In genomic region chr6:63307581-63308246, GRCh38 we compare ENCODE assay signal across 8 cellular contexts. TPM values are rescaled to one million over a fixed set of nuclear protein-coding genes. Genes with fewer than 3 reads are reported as not detected.
DNase-seq lines count a peak whose midpoint lies in the region; ATAC-seq and TF ChIP-seq lines count a peak whose summit lies in the region.

No MANE protein-coding gene starts in this region.

- no peaks in the 10 kb centered on the region for H3K4me1 Mint-ChIP-seq in glutamatergic neuron (ENCODE audit: low read depth, unreplicated experiment)

- no peaks in the 10 kb centered on the region for H3K36me3 ChIP-seq in upper lobe of right lung
- H3K36me3 ChIP-seq in sigmoid colon = no peaks in the 10 kb centered on the region

- H3K27me3 Mint-ChIP-seq in glutamatergic neuron (ENCODE audit: unreplicated experiment) = no peaks in the 10 kb centered on the region

- H3K9me3 ChIP-seq in upper lobe of right lung (no peaks in the 10 kb centered on the region), sigmoid colon (no peaks in the 10 kb centered on the region)

- H3K27me3 ChIP-seq in upper lobe of right lung = no peaks in the 10 kb centered on the region
- no peaks in the 10 kb centered on the region for H3K27me3 ChIP-seq in sigmoid colon

- H3K4me1 ChIP-seq in upper lobe of right lung (no peaks in the 10 kb centered on the region), sigmoid colon (no peaks in the 10 kb centered on the region)

- H3K4me3 ChIP-seq in fibroblast of villous mesenchyme (ENCODE audit: low read depth, low read length) = peak overlapping the region; percentile 29
- no peak overlapping the region for H3K4me3 ChIP-seq in upper lobe of right lung
- H3K4me3 ChIP-seq in sigmoid colon = no peak overlapping the region

- TF ChIP-seq CTCF in fibroblast of villous mesenchyme (IDR thresholded peaks at IDR 0.05; ENCODE audit: insufficient read depth, low read depth, low read length) (peak; percentile 54), upper lobe of right lung (IDR thresholded peaks at IDR 0.05) (no peak), glutamatergic neuron (IDR thresholded peaks at IDR 0.05; ENCODE audit: partially characterized antibody, unreplicated experiment) (no peak), sigmoid colon (IDR thresholded peaks at IDR 0.05) (peak in 1 of 4 experiments; percentile 10)

- H3K27ac Mint-ChIP-seq in glutamatergic neuron (ENCODE audit: unreplicated experiment) = no peak overlapping the region

- ATAC-seq in GM21447 (IDR thresholded peaks at IDR 0.05; ENCODE audit: unreplicated experiment) = peak; percentile 89
- peak; percentile 93 for ATAC-seq in HG03565 (IDR thresholded peaks at IDR 0.05; ENCODE audit: unreplicated experiment)
- peak; percentile 75 for ATAC-seq in upper lobe of right lung

- H3K36me3 Mint-ChIP-seq in glutamatergic neuron (ENCODE audit: unreplicated experiment) = no peaks in the 10 kb centered on the region

- 70 to 75% methylated on average over 3 of the region's 3 CpGs for WGBS in sigmoid colon, 2 donors

- TF ChIP-seq POLR2A in sigmoid colon (IDR thresholded peaks at IDR 0.05) = no peak

- H3K4me3 Mint-ChIP-seq in glutamatergic neuron (ENCODE audit: unreplicated experiment) = no peak overlapping the region

- H3K27ac ChIP-seq in upper lobe of right lung (no peak overlapping the region), sigmoid colon (no peak overlapping the region)

- no peak for TF ChIP-seq EP300 in sigmoid colon (IDR thresholded peaks at IDR 0.05)

- H3K9me3 Mint-ChIP-seq in glutamatergic neuron (ENCODE audit: unreplicated experiment) = no peaks in the 10 kb centered on the region

- intact Hi-C loops in upper lobe of right lung (cut with DNase I) = no loop called here
- intact Hi-C loops in sigmoid colon (cut with DNase I) = no loop called here

- peak; percentile 9 for DNase-seq in GM04504 (ENCODE audit: low read depth)
- peak; percentile 39 for DNase-seq in RPMI7951 (ENCODE audit: low read depth)
- DNase-seq in fibroblast of villous mesenchyme (ENCODE audit: low read depth) = peak; percentile 57
- no peak for DNase-seq in upper lobe of right lung
- DNase-seq in glutamatergic neuron = no peak
- DNase-seq in sigmoid colon = no peak

RNA-seq across cellular contexts. Expression of gene LGSN, which starts 12.1 kb away (rescaled TPM):
- not detected in 2 replicates for total RNA-seq in RPMI7951 (2014; rRNA removed; shearing (Covaris generic))
- total RNA-seq in fibroblast of villous mesenchyme = under 0.01 and 0.32 TPM in 2 replicates
- 0.38 TPM for total RNA-seq in upper lobe of right lung
- not detected for total RNA-seq in glutamatergic neuron (ENCODE audit: unreplicated experiment)
- total RNA-seq in sigmoid colon = not detected
- polyA plus RNA-seq in sigmoid colon = under 1 TPM in 1 of 3 donors, not detected in 2; 0.12 TPM

Comparison
In these comparisons a context has a peak if more than half of its experiments do, and no peak if none do; other contexts are left out.
1. DNase-seq: peak in GM04504 (single experiment), RPMI7951 (single experiment) and fibroblast of villous mesenchyme (single experiment); none in upper lobe of right lung (single experiment), glutamatergic neuron (single experiment) and sigmoid colon (single experiment).
2. Peak in every context shown above with its lines, with median percentiles within 50 percentile points of each other: ATAC-seq.